In genomic region chr16:49921791-49922456, GRCh38 we compare ENCODE assay signal across 8 cellular contexts.
DNase-seq lines count a peak whose midpoint lies in the region; ATAC-seq and TF ChIP-seq lines count a peak whose summit lies in the region.

No MANE protein-coding gene starts in this region.

- no peak overlapping the region for H3K27ac ChIP-seq in SJCRH30
- no peak overlapping the region for H3K27ac ChIP-seq in body of pancreas

- no peaks in the 10 kb centered on the region for H3K27me3 ChIP-seq in SJCRH30
- H3K27me3 ChIP-seq in body of pancreas = no peaks in the 10 kb centered on the region

- H3K4me3 ChIP-seq in SJCRH30 = no peak overlapping the region
- no peak overlapping the region for H3K4me3 ChIP-seq in body of pancreas

- H3K4me1 ChIP-seq in SJCRH30 = no peaks in the 10 kb centered on the region
- H3K4me1 ChIP-seq in body of pancreas = no peaks in the 10 kb centered on the region

- 27 to 74% methylated on average over 2 to 6 of the region's 6 CpGs for WGBS in body of pancreas, 2 donors

- intact Hi-C loops in body of pancreas (cut with DNase I) = no loop called here

- in situ Hi-C loops in Caki2 (cut with HindIII; ENCODE audit: low pct_unique_long_range_greater_than_20kb, low sequenced_read_pairs) = no loop called here

- H3K9me3 ChIP-seq in SJCRH30 (replicated peaks) (no peaks in the 10 kb centered on the region), body of pancreas (no peaks in the 10 kb centered on the region)

- DNase-seq in Caki2 (ENCODE audit: low read depth) (peak; percentile 19), HuH-7.5 (ENCODE audit: low spot score) (peak; percentile 66), SJCRH30 (peak; percentile 60 to 74), body of pancreas (peak; percentile 69 to 82 (median 79)), inferior parietal cortex (ENCODE audit: extremely low spot score) (peak; percentile 59), cerebellar nuclear complex (lab: John Stamatoyannopoulos, UW) (no peak)
- DNase-seq in stimulated activated CD4-positive, alpha-beta T cell treated with anti-CD3 and anti-CD28 coated beads, Interleukin-15, amount 100 ng/mL, for 24 hours = peak; percentile 63

- TF ChIP-seq POLR2A in body of pancreas (IDR thresholded peaks at IDR 0.05) = no peak

- peak; percentile 70 for ATAC-seq in body of pancreas
- ATAC-seq in HG03159 (IDR thresholded peaks at IDR 0.05; ENCODE audit: unreplicated experiment) = no peak

- peak; percentile 34 to 81 (median 68) for TF ChIP-seq CTCF in body of pancreas (IDR thresholded peaks at IDR 0.05)

- H3K36me3 ChIP-seq in SJCRH30 (no peaks in the 10 kb centered on the region), body of pancreas (replicated peaks in 1 of 2; ENCODE audit: insufficient read depth in 1 of 2, low read depth in 2 of 2) (no peaks in the 10 kb centered on the region)

Comparison
In these comparisons a context has a peak if more than half of its experiments do, and no peak if none do; other contexts are left out.
1. DNase-seq: peak in Caki2 (single experiment), HuH-7.5 (single experiment), SJCRH30 (2 of 2), body of pancreas (4 of 4), inferior parietal cortex (single experiment) and stimulated activated CD4-positive, alpha-beta T cell treated with anti-CD3 and anti-CD28 coated beads, Interleukin-15, amount 100 ng/mL, for 24 hours (single experiment); none in cerebellar nuclear complex (0 of 2).